ENCODE assay signal across 21 cellular contexts in genomic region chr5:60338846-60339245, GRCh38.
"Had no signal": no experiment of that assay in that cellular context is flagged by ENCODE, and none has a peak within 500 bp of the region (broad histone marks: within the 10 kb centered on the region; RNA-seq: fewer than 3 reads in every experiment).

No MANE protein-coding gene starts in this region.

- H3K9me3 ChIP-seq: esophagus squamous epithelium, lower lobe of right lung, ovary, psoas muscle, thoracic aorta, transverse colon, upper lobe of right lung, uterus had no signal

- H3K4me1 ChIP-seq: lower lobe of right lung, psoas muscle, upper lobe of right lung, uterus had no signal

- DNase-seq: dermis blood vessel endothelial cell; effector memory CD4-positive, alpha-beta T cell; esophagus squamous epithelium; foreskin melanocyte; left ventricle myocardium superior; lower lobe of right lung; naive thymus-derived CD8-positive, alpha-beta T cell; occipital lobe; ovary; psoas muscle; small intestine; stimulated activated CD4-positive, alpha-beta T cell treated with anti-CD3 and anti-CD28 coated beads, Interleukin-15, amount 100 ng/mL, for 24 hours; stimulated activated CD4-positive, alpha-beta T cell treated with anti-CD3 and anti-CD28 coated beads, Interleukin-2, amount 100 ng/mL, for 48 hours; stimulated activated naive B cell treated with anti-CD40 and anti-IgM and Interleukin-4, amounts not matched to agents 10 μg/mL and 1 μg/mL and 100 μg/mL, for 72 hours; transverse colon; upper lobe of right lung; uterus had no signal

- H3K4me3 ChIP-seq: coronary artery, lower lobe of right lung, ovary, psoas muscle, transverse colon, upper lobe of right lung, uterus had no signal

- H3K27ac ChIP-seq: lower lobe of right lung, ovary, psoas muscle, upper lobe of right lung, uterus had no signal

- ATAC-seq: left ventricle myocardium superior; lower lobe of right lung; naive thymus-derived CD8-positive, alpha-beta T cell; right cardiac atrium; upper lobe of right lung had no signal

- H3K9me3 Mint-ChIP-seq: stimulated activated naive B cell treated with anti-CD40 and anti-IgM and Interleukin-4, amounts not matched to agents 10 μg/mL and 1 μg/mL and 100 μg/mL, for 72 hours; stimulated activated naive CD8-positive, alpha-beta T cell treated with anti-CD3 and anti-CD28 coated beads, Interleukin-15, Interleukin-2, amounts not matched to agents 100 ng/mL and 50 ng/mL, for 24 hours had no signal

- H3K4me1 Mint-ChIP-seq: naive thymus-derived CD8-positive, alpha-beta T cell had no signal

- H3K36me3 ChIP-seq: esophagus squamous epithelium, lower lobe of right lung, ovary, thoracic aorta, transverse colon, upper lobe of right lung, uterus had no signal

- H3K36me3 Mint-ChIP-seq: naive thymus-derived CD8-positive, alpha-beta T cell; stimulated activated naive B cell treated with anti-CD40 and anti-IgM and Interleukin-4, amounts not matched to agents 10 μg/mL and 1 μg/mL and 100 μg/mL, for 72 hours had no signal

- H3K4me3 Mint-ChIP-seq: naive thymus-derived CD8-positive, alpha-beta T cell; stimulated activated naive B cell treated with anti-CD40 and anti-IgM and Interleukin-4, amounts not matched to agents 10 μg/mL and 1 μg/mL and 100 μg/mL, for 72 hours; stimulated activated naive CD8-positive, alpha-beta T cell treated with anti-CD3 and anti-CD28 coated beads, Interleukin-15, Interleukin-2, amounts not matched to agents 100 ng/mL and 50 ng/mL, for 24 hours had no signal

- H3K27me3 Mint-ChIP-seq: naive thymus-derived CD8-positive, alpha-beta T cell; stimulated activated naive B cell treated with anti-CD40 and anti-IgM and Interleukin-4, amounts not matched to agents 10 μg/mL and 1 μg/mL and 100 μg/mL, for 72 hours; stimulated activated naive CD8-positive, alpha-beta T cell treated with anti-CD3 and anti-CD28 coated beads, Interleukin-15, Interleukin-2, amounts not matched to agents 100 ng/mL and 50 ng/mL, for 24 hours had no signal

- H3K27ac Mint-ChIP-seq: naive thymus-derived CD8-positive, alpha-beta T cell; stimulated activated naive B cell treated with anti-CD40 and anti-IgM and Interleukin-4, amounts not matched to agents 10 μg/mL and 1 μg/mL and 100 μg/mL, for 72 hours; stimulated activated naive CD8-positive, alpha-beta T cell treated with anti-CD3 and anti-CD28 coated beads, Interleukin-15, Interleukin-2, amounts not matched to agents 100 ng/mL and 50 ng/mL, for 24 hours had no signal

- H3K27me3 ChIP-seq: ovary, transverse colon, upper lobe of right lung, uterus had no signal
